8 cellular contexts compared by ENCODE assay signal in genomic region chr4:51845055-51845426, GRCh38. TPM values are rescaled to one million over a fixed set of nuclear protein-coding genes. Genes with fewer than 3 reads are reported as not detected.
DNase-seq lines count a peak whose midpoint lies in the region; ATAC-seq and TF ChIP-seq lines count a peak whose summit lies in the region.

No MANE protein-coding gene starts in this region.

- peak overlapping the region; percentile 86 for H2AFZ ChIP-seq in mammary epithelial cell (ENCODE audit: low read depth, low read length)

- WGBS in heart right ventricle, 2 donors: 48 to 53% methylated on average over 6 of the region's 6 CpGs
- WGBS in mammary epithelial cell (ENCODE audit: low coverage, missing lambda C conversion rate): 65% methylated on average over 6 of the region's 6 CpGs
- WGBS in mesodermal cell (ENCODE audit: insufficient coverage in 2 of 2), 2 experiments: 60 to 77% methylated on average over 5 to 6 of the region's 6 CpGs

- dilution Hi-C loops in mammary epithelial cell (cut with HindIII; ENCODE audit: low sequenced_read_pairs): no loop called here

- DNase-seq in heart right ventricle (no peak), cardiac septum (ENCODE audit: low spot score) (no peak), mammary epithelial cell (no peak), vagina (ENCODE audit: extremely low spot score in 2 of 2) (no peak), RKO (ENCODE audit: low spot score) (no peak), NCI-H187 (lab: John Stamatoyannopoulos, UW) (no peak)

- no peaks in the 10 kb centered on the region for H4K20me1 ChIP-seq in mammary epithelial cell (ENCODE audit: insufficient read depth, low read length)

- H3K4me2 ChIP-seq in mammary epithelial cell (ENCODE audit: insufficient read depth, low read depth, low read length): peak overlapping the region; percentile 96

- H3K9ac ChIP-seq in mammary epithelial cell (ENCODE audit: insufficient read depth, low read length): peak overlapping the region; percentile 68

- H3K27ac ChIP-seq in heart right ventricle: peak overlapping the region in 9 of 10 donors; percentile 84 to 99 (median 91)
- H3K27ac ChIP-seq in mammary epithelial cell (ENCODE audit: insufficient read depth, low read depth, low read length): peak overlapping the region; percentile 46
- H3K27ac ChIP-seq in mesodermal cell (ENCODE audit: low read depth, low read length, severe bottlenecking): peak overlapping the region; percentile 81
- peak overlapping the region; percentile 94 for H3K27ac ChIP-seq in vagina

- intact Hi-C loops in heart right ventricle (cut with DNase I): loop anchor here in 2 of 10 donors (5.0 to 10.0 kb wide), 3 partner anchors 47 to 190 kb away; partner anchors contain the start of genes LRRC66 (in 1 of the 2) and SGCB (in 1 of the 2)
- intact Hi-C loops in cardiac septum (cut with DNase I): no loop called here
- intact Hi-C loops in mammary epithelial cell (cut with micrococcal nuclease): no loop called here
- intact Hi-C loops in vagina (cut with DNase I): no loop called here

- peaks cover 63% of the 10 kb centered on the region for H3K79me2 ChIP-seq in mammary epithelial cell (ENCODE audit: insufficient read depth, low read length)

- no peaks in the 10 kb centered on the region for H3K27me3 ChIP-seq in heart right ventricle
- no peaks in the 10 kb centered on the region for H3K27me3 ChIP-seq in mammary epithelial cell (ENCODE audit: insufficient read depth, low read length)
- no peaks in the 10 kb centered on the region for H3K27me3 ChIP-seq in vagina

- TF ChIP-seq POLR2A in vagina (IDR thresholded peaks at IDR 0.05): no peak

- H3K9me3 ChIP-seq in heart right ventricle (no peaks in the 10 kb centered on the region), mammary epithelial cell (replicated peaks; ENCODE audit: insufficient read depth, low read length) (no peaks in the 10 kb centered on the region), mesodermal cell (ENCODE audit: control insufficient read depth, low read length) (no peaks in the 10 kb centered on the region), vagina (no peaks in the 10 kb centered on the region)

- BruUV-seq in mammary epithelial cell (replicated peaks; lab: Mats Ljungman, UMichigan): TSS peak; percentile 20

- CTCF ChIA-PET in mammary epithelial cell (lab: Charles Lee; ENCODE audit: low non-redundant PET): no interaction called here

- peaks cover 0 to 16% (median 0%) of the 10 kb centered on the region in 9 donors for H3K36me3 ChIP-seq in heart right ventricle
- H3K36me3 ChIP-seq in mammary epithelial cell (ENCODE audit: insufficient read depth, low read length): no peaks in the 10 kb centered on the region
- no peaks in the 10 kb centered on the region for H3K36me3 ChIP-seq in mesodermal cell (ENCODE audit: control insufficient read depth, insufficient read depth, low read length)
- no peaks in the 10 kb centered on the region for H3K36me3 ChIP-seq in vagina

- H3K4me1 ChIP-seq in heart right ventricle (peaks cover 0 to 37% (median 16%) of the 10 kb centered on the region in 9 donors), mammary epithelial cell (ENCODE audit: insufficient read depth, low read length) (peaks cover 4% of the 10 kb centered on the region), mesodermal cell (ENCODE audit: control insufficient read depth, insufficient read depth, low read length, poor library complexity, severe bottlenecking) (peaks cover 6% of the 10 kb centered on the region), vagina (peaks cover 8% of the 10 kb centered on the region)

- in situ Hi-C loops in mammary epithelial cell (cut with MboI; ENCODE audit: low sequenced_read_pairs in 2 of 2): no loop called here

- peak overlapping the region in 9 of 10 donors; percentile 64 to 97 (median 81) for H3K4me3 ChIP-seq in heart right ventricle
- H3K4me3 ChIP-seq in mammary epithelial cell (replicated peaks in 1 of 3; ENCODE audit: insufficient read depth in 1 of 3, low read depth in 2 of 3, low read length in 3 of 3): peak overlapping the region; percentile 64 to 83 (median 77)
- peak overlapping the region; percentile 92 for H3K4me3 ChIP-seq in mesodermal cell (ENCODE audit: extremely low read depth, insufficient read depth, low read length, poor library complexity, severe bottlenecking)
- H3K4me3 ChIP-seq in vagina: peak overlapping the region; percentile 63 to 77

- no peak for ATAC-seq in heart right ventricle
- no peak for ATAC-seq in HG02798 (IDR thresholded peaks at IDR 0.05; ENCODE audit: poor library complexity, unreplicated experiment)

- TF ChIP-seq CTCF in heart right ventricle (IDR thresholded peaks at IDR 0.05): no peak
- TF ChIP-seq CTCF in mammary epithelial cell (conservative IDR thresholded peaks at IDR 0.05 in 1 of 2, IDR thresholded peaks at IDR 0.05 in 1 of 2; ENCODE audit: extremely low read depth in 1 of 2, insufficient read depth in 1 of 2, low read depth in 1 of 2, low read length in 2 of 2): no peak
- TF ChIP-seq CTCF in vagina (IDR thresholded peaks at IDR 0.05): no peak

RNA-seq across cellular contexts. Expression of gene DCUN1D4, which starts 2.1 kb away (rescaled TPM):
- total RNA-seq in heart right ventricle (10 to 100 TPM; 30.6 to 48.7 (median 37.6) TPM), cardiac septum (46.0 TPM), mammary epithelial cell (10 to 100 TPM; 43.5 to 66.5 TPM), vagina (47.4 TPM)
- polyA plus RNA-seq in heart right ventricle (10 to 100 TPM; 11.0 to 21.1 TPM), mammary epithelial cell (40.7 TPM)
- polyA minus RNA-seq in mammary epithelial cell: 173 TPM
- polyA plus RNA-seq in mesodermal cell (2013, experiment 1 of 2): 24.0 TPM
- 29.5 TPM for polyA plus RNA-seq in mesodermal cell (2013, experiment 2 of 2)
